Comparison of ENCODE assay signal across 21 cellular contexts in the genomic region with DNA sequence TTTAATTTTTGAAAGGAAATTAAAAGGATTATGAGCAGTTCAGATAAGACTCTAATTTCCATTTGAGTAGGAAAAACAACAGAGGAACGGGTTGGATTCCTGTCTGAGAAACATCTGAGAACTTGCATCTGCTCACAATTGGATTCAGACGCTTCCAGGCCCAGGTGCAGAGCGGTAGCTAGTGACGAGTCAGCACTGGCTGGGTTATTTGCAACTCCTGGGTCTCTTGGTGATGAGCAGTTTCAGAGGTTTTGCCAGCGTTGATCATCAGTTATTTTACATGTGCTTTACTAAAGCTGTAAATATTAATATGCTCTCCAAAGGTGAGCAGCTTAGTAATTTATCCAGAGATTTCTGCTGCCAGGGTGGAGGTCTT. TPM values are rescaled to one million over a fixed set of nuclear protein-coding genes. Genes with fewer than 3 reads are reported as not detected.
"Had no signal": no experiment of that assay in that cellular context is flagged by ENCODE, and none has a peak within 500 bp of the region (broad histone marks: within the 10 kb centered on the region; RNA-seq: fewer than 3 reads in every experiment).

No MANE protein-coding gene starts in this region.

- H3K4me3 ChIP-seq: gastrocnemius medialis, right atrium auricular region, skin epidermis, transverse colon had no signal

- H3K27ac Mint-ChIP-seq: activated CD4-positive, alpha-beta memory T cell treated with anti-CD3 and anti-CD28 coated beads, Interleukin-2, amount 10 ng/mL, durations not matched to agents 7 days and 5 days; activated CD4-positive, alpha-beta T cell treated with anti-CD3 and anti-CD28 coated beads for 36 hours; activated naive CD4-positive, alpha-beta T cell treated with anti-CD3 and anti-CD28 coated beads, Interleukin-2, amount 50 U/mL, for 72 hours; activated T-cell treated with anti-CD3 and anti-CD28 coated beads, Interleukin-2, amount 50 U/mL, for 24 hours had no signal

- H3K27me3 ChIP-seq: gastrocnemius medialis, heart right ventricle, neutrophil, right atrium auricular region, transverse colon had no signal

- H3K36me3 ChIP-seq: gastrocnemius medialis, heart right ventricle, neutrophil, right atrium auricular region, transverse colon had no signal

- H3K4me3 Mint-ChIP-seq: activated CD4-positive, alpha-beta memory T cell treated with anti-CD3 and anti-CD28 coated beads, Interleukin-2, amount 10 ng/mL, durations not matched to agents 7 days and 5 days; activated CD4-positive, alpha-beta T cell treated with anti-CD3 and anti-CD28 coated beads for 36 hours; activated T-cell treated with anti-CD3 and anti-CD28 coated beads, Interleukin-2, amount 50 U/mL, for 24 hours; brain; naive B cell had no signal

- H3K36me3 Mint-ChIP-seq: activated naive CD4-positive, alpha-beta T cell treated with anti-CD3 and anti-CD28 coated beads, Interleukin-2, amount 50 U/mL, for 72 hours; naive B cell had no signal

- ATAC-seq: activated CD4-positive, alpha-beta T cell treated with anti-CD3 and anti-CD28 coated beads for 36 hours; activated naive CD4-positive, alpha-beta T cell treated with anti-CD3 and anti-CD28 coated beads, Interleukin-2, amount 50 U/mL, for 72 hours; gastrocnemius medialis; left colon had no signal

- H3K27ac ChIP-seq: gastrocnemius medialis, neutrophil, skin epidermis, VCaP had no signal

- H3K4me1 ChIP-seq: gastrocnemius medialis had no signal

- H3K9me3 Mint-ChIP-seq: activated CD4-positive, alpha-beta memory T cell treated with anti-CD3 and anti-CD28 coated beads, Interleukin-2, amount 10 ng/mL, durations not matched to agents 7 days and 5 days; activated naive CD4-positive, alpha-beta T cell treated with anti-CD3 and anti-CD28 coated beads, Interleukin-2, amount 50 U/mL, for 72 hours; activated T-cell treated with anti-CD3 and anti-CD28 coated beads, Interleukin-2, amount 50 U/mL, for 24 hours; brain; naive B cell had no signal

- H3K27me3 Mint-ChIP-seq: activated CD4-positive, alpha-beta T cell treated with anti-CD3 and anti-CD28 coated beads for 36 hours; activated T-cell treated with anti-CD3 and anti-CD28 coated beads, Interleukin-2, amount 50 U/mL, for 24 hours; brain; naive B cell had no signal

- DNase-seq: activated CD4-positive, alpha-beta memory T cell treated with anti-CD3 and anti-CD28 coated beads, Interleukin-2, amount 10 ng/mL, durations not matched to agents 7 days and 5 days; activated CD4-positive, alpha-beta T cell treated with anti-CD3 and anti-CD28 coated beads for 36 hours; activated T-cell treated with anti-CD3 and anti-CD28 coated beads, Interleukin-2, amount 50 U/mL, for 24 hours; central memory CD4-positive, alpha-beta T cell; effector memory CD4-positive, alpha-beta T cell; gastrocnemius medialis; heart right ventricle; mammary epithelial cell; naive B cell; stimulated activated CD4-positive, alpha-beta T cell treated with anti-CD3 and anti-CD28 coated beads, Interleukin-15, amount 100 ng/mL, for 24 hours; stimulated activated CD4-positive, alpha-beta T cell treated with anti-CD3 and anti-CD28 coated beads, Interleukin-4, amount 100 ng/mL, for 1 hour; stimulated activated naive CD4-positive, alpha-beta T cell; T-helper 1 cell; transverse colon had no signal

- H3K9me3 ChIP-seq: gastrocnemius medialis, heart right ventricle, neutrophil, right atrium auricular region, transverse colon had no signal

RNA-seq across cellular contexts. Expression of a gene that starts 39.0 kb away (rescaled TPM):
- total RNA-seq: activated CD4-positive, alpha-beta T cell treated with anti-CD3 and anti-CD28 coated beads for 36 hours had no signal
